Comparison of ENCODE assay signal across 1 cellular context in the genomic region with DNA sequence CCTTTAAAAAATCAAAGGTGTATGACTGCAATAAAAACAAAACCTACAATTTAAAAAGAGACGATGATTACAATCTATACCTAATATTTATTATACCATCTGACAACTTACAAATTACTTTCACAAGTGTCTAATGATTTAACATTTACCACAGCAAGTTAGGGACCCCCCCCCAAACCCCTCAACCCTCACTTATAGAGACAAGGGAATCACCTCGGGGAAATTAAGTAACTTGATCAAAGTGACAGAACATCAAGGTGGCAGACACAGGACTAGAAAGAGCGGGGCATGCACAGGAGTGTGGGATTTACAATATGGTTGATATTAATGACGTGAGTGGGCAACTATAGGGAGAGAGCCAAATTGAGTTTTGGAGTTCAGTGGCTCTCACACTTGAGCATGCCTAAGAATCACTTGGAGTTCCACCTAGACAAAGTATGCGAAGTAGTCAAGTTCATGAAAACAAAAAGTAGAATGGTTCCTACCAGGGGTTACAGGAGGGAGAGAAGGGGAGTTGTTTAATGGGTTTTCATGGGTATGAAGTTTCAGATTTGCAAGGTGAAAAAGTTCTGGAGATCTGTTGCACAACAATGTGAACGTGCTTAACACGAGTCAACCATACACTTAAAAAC.
A peak's percentile ranks its signal among the peaks of the same experiment; 100 is the strongest.
TF ChIP-seq lines count a peak whose summit lies in the region.

No MANE protein-coding gene starts in this region.

TF ChIP-seq in IMR-90, 13 proteins besides CTCF, POLR2A, EP300 and RAD21:
- TF ChIP-seq CHD1 (IDR thresholded peaks at IDR 0.05; ENCODE audit: low read depth, low read length) = no peak
- TF ChIP-seq CEBPB (IDR thresholded peaks at IDR 0.05; ENCODE audit: low read depth, low read length) = peak; percentile 47
